1 cellular context compared by ENCODE assay signal in the genomic region with DNA sequence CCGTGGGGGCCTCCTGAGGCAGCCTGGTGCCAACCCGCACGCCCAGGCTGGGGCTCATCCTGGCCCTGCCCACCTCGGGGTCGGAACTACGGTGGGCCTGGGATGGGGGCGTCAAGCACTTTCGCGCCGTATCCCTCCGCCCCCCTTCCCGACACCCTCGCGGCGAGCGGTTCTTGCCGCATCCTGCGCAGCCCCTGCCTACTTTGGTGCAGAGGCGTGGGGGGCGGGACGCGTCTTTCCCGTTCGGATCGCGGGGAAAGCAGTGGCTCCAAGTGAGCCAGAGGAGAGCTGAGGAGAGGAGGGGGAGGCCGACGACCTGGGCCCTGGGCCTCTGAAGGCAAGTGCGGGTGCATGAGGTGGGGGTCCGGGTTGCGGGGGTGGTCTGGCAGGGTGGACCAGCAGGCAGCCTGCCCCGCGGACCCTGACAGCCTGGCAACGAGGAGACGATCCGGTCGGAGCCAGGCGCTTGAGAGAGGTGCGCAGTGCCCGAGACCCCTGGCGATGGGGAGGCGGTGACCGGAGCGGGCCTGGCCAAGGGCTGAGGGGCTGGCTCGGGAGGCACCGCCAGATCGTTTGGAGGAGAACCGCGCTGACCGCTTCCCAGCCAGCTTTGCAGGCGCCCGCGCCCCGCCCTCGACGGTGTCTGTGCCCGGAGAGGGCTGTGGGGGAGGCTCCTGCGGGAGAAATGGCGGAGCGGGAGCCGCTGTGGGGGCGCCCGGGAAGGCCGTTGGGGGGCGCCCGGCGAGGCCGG.
TF ChIP-seq lines count a peak whose summit lies in the region.

Gene GPRASP2, plus strand, starts transcription at position 233 of the 751 bp plus-strand sequence. CDS start 2,422 bp downstream, outside the sequence.

TF ChIP-seq in IMR-90, 13 proteins besides CTCF, POLR2A, EP300 and RAD21:
- no peak for TF ChIP-seq SMC3 (IDR thresholded peaks at IDR 0.05; ENCODE audit: low read depth, low read length)
